15 cellular contexts compared by ENCODE assay signal in the genomic region with DNA sequence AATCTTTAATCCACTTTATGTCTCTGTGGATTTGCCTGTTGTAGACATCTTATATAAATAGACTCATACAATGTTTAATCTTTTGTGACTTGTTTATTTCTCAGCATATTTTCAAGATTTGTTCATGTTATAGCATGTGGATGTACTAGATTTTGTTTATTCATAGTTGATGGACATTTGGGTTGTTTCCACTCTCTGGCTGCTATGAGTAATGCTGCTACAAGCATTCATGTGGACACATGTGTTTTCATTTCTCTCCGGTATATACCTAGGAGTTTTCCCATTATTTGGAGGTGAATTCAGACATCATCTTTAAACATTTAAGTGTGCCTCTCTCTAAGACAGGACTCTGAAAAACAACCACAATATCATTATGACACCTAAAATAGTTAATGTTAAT. TPM values are rescaled to one million over a fixed set of nuclear protein-coding genes. Genes with fewer than 3 reads are reported as not detected.
DNase-seq lines count a peak whose midpoint lies in the region; ATAC-seq, FAIRE-seq and TF ChIP-seq lines count a peak whose summit lies in the region.
"Had no signal": no experiment of that assay in that cellular context is flagged by ENCODE, and none has a peak within 500 bp of the region (broad histone marks: within the 10 kb centered on the region; RNA-seq: fewer than 3 reads in every experiment).

No MANE protein-coding gene starts in this region.

- H3K27ac ChIP-seq in OCI-LY1 (ENCODE audit: low read depth, low read length, poor library complexity, severe bottlenecking) (no peak overlapping the region), K562 (ENCODE audit: extremely low read depth, low read depth, low read length) (peak overlapping the region; percentile 46; the same call in 2 of the 3 replicates), A673 (ENCODE audit: low read depth, low read length, poor library complexity, severe bottlenecking) (no peak overlapping the region)

- H3K36me3 ChIP-seq in OCI-LY1 (ENCODE audit: insufficient read depth, low read length) (peaks cover 11% of the 10 kb centered on the region), K562 (ENCODE audit: control insufficient read depth, insufficient read depth, low read length) (peaks cover 53% of the 10 kb centered on the region), A673 (ENCODE audit: insufficient read depth, low read length, poor library complexity, severe bottlenecking) (peaks cover 3% of the 10 kb centered on the region)

- DNase-seq in Calu3 (no peak), K562 (ENCODE audit: extremely low read depth in 1 of 4, low spot score in 3 of 4) (no peak), A673 (ENCODE audit: low spot score) (no peak), NK-92 (lab: John Stamatoyannopoulos, UW; ENCODE audit: unreplicated experiment) (no peak), progenitor cell of endocrine pancreas (ENCODE audit: low spot score, unreplicated experiment) (no peak)
- DNase-seq in natural killer cell treated with Interleukin-12 subunit alpha and Interleukin-12 subunit beta and Interleukin-15 and Interleukin-18, amount 100 ng/mL, for 72 hours (ENCODE audit: low spot score): no peak
- DNase-seq: activated gamma-delta T cell treated with Interleukin-2 at 50 U/mL for 16 hours; NCI-H226; RPMI8226; stimulated activated CD4-positive, alpha-beta T cell treated with anti-CD3 and anti-CD28 coated beads, Interleukin-4, amount 100 ng/mL, for 24 hours had no signal

- 23% methylated on average over 1 of the region's 1 CpG for WGBS in K562 (ENCODE audit: insufficient coverage, low coverage, missing lambda C conversion rate)

- H3K9me3 Mint-ChIP-seq in Calu3 (ENCODE audit: low read depth, unreplicated experiment) (no peaks in the 10 kb centered on the region), progenitor cell of endocrine pancreas (ENCODE audit: low read depth) (peaks cover 7% of the 10 kb centered on the region)
- no peaks in the 10 kb centered on the region for H3K9me3 Mint-ChIP-seq in natural killer cell treated with Interleukin-12 subunit alpha and Interleukin-12 subunit beta and Interleukin-15 and Interleukin-18, amount 100 ng/mL, for 72 hours

- TF ChIP-seq EP300 in K562 (IDR thresholded peaks at IDR 0.05; ENCODE audit: low read length): no peak

- H4K20me1 ChIP-seq in OCI-LY1 (ENCODE audit: insufficient read depth, low read length) (no peaks in the 10 kb centered on the region), K562 (replicated peaks; ENCODE audit: control insufficient read depth, insufficient read depth, low read length) (0 out of 2 replicates have a peak, but pooled peaks cover 17% of the 10 kb centered on the region)

- peaks cover 14% of the 10 kb centered on the region for H3K4me1 Mint-ChIP-seq in Calu3 (ENCODE audit: low read depth, unreplicated experiment)
- peaks cover 27 to 40% of the 10 kb centered on the region in 2 donors for H3K4me1 Mint-ChIP-seq in natural killer cell treated with Interleukin-12 subunit alpha and Interleukin-12 subunit beta and Interleukin-15 and Interleukin-18, amount 100 ng/mL, for 72 hours (ENCODE audit: low read depth in 2 of 2)
- H3K4me1 Mint-ChIP-seq in progenitor cell of endocrine pancreas (ENCODE audit: low read depth): peaks cover 7% of the 10 kb centered on the region

- in situ Hi-C loops in K562 (cut with MboI): loop anchor here (25.0 kb wide), 1 partner anchor 387 kb away; no protein-coding TSS in a partner anchor

- H2AFZ ChIP-seq in OCI-LY1 (ENCODE audit: low read length): no peak overlapping the region
- no peak overlapping the region for H2AFZ ChIP-seq in K562 (ENCODE audit: low read depth, low read length)

- peaks cover 60% of the 10 kb centered on the region for H3K36me3 Mint-ChIP-seq in Calu3 (ENCODE audit: insufficient read depth, unreplicated experiment)
- peaks cover 11% of the 10 kb centered on the region for H3K36me3 Mint-ChIP-seq in natural killer cell treated with Interleukin-12 subunit alpha and Interleukin-12 subunit beta and Interleukin-15 and Interleukin-18, amount 100 ng/mL, for 72 hours
- peaks cover 8% of the 10 kb centered on the region for H3K36me3 Mint-ChIP-seq in progenitor cell of endocrine pancreas (ENCODE audit: insufficient read depth)

- no peak for TF ChIP-seq CTCF in Calu3 (IDR thresholded peaks at IDR 0.05; ENCODE audit: unreplicated experiment)
- no peak for TF ChIP-seq CTCF in OCI-LY1 (IDR thresholded peaks at IDR 0.05; ENCODE audit: low read length)
- no peak for TF ChIP-seq CTCF in K562 (IDR thresholded peaks at IDR 0.05 in 2 of 3, conservative IDR thresholded peaks at IDR 0.05 in 1 of 3; ENCODE audit: insufficient read depth in 2 of 3, low read depth in 1 of 3, low read length in 3 of 3)
- no peak for TF ChIP-seq CTCF in A673 (conservative IDR thresholded peaks at IDR 0.05; ENCODE audit: low read depth, low read length)
- no peak for TF ChIP-seq CTCF in progenitor cell of endocrine pancreas (IDR thresholded peaks at IDR 0.05; ENCODE audit: unreplicated experiment)

- H3K9me3 ChIP-seq in OCI-LY1 (ENCODE audit: low read length): no peaks in the 10 kb centered on the region
- no peaks in the 10 kb centered on the region for H3K9me3 ChIP-seq in K562 (replicated peaks; ENCODE audit: control insufficient read depth, insufficient read depth, low read depth, low read length)
- no peaks in the 10 kb centered on the region for H3K9me3 ChIP-seq in A673 (ENCODE audit: low read depth, low read length, poor library complexity, severe bottlenecking)

- peak overlapping the region; percentile 13 for H3K4me3 ChIP-seq in OCI-LY1 (ENCODE audit: low read depth, low read length, poor library complexity, severe bottlenecking)
- peak overlapping the region; percentile 98; the same call in 1 of the 2 replicates for H3K4me3 ChIP-seq in K562
- no peak overlapping the region for H3K4me3 ChIP-seq in A673 (ENCODE audit: low read depth, low read length, poor library complexity, severe bottlenecking)
- H3K4me3 ChIP-seq: lung had no signal

- H3K27ac Mint-ChIP-seq in Calu3 (ENCODE audit: unreplicated experiment): no peak overlapping the region
- H3K27ac Mint-ChIP-seq in natural killer cell treated with Interleukin-12 subunit alpha and Interleukin-12 subunit beta and Interleukin-15 and Interleukin-18, amount 100 ng/mL, for 72 hours: peak overlapping the region; percentile 73 to 94
- no peak overlapping the region for H3K27ac Mint-ChIP-seq in progenitor cell of endocrine pancreas

- H3K4me3 Mint-ChIP-seq in Calu3 (ENCODE audit: low read depth, unreplicated experiment): peak overlapping the region; percentile 39
- peak overlapping the region; percentile 73 for H3K4me3 Mint-ChIP-seq in natural killer cell treated with Interleukin-12 subunit alpha and Interleukin-12 subunit beta and Interleukin-15 and Interleukin-18, amount 100 ng/mL, for 72 hours
- no peak overlapping the region for H3K4me3 Mint-ChIP-seq in progenitor cell of endocrine pancreas (ENCODE audit: low read depth)

- H3K4me2 ChIP-seq in OCI-LY1 (ENCODE audit: low read length) (peak overlapping the region; percentile 36; the same call in 1 of the 2 replicates), K562 (ENCODE audit: insufficient read depth, low read length) (peak overlapping the region; percentile 100)

- TF ChIP-seq POLR2A in K562 (conservative IDR thresholded peaks at IDR 0.05): no peak

- no peaks in the 10 kb centered on the region for H3F3A ChIP-seq in OCI-LY1 (ENCODE audit: insufficient read depth, low read length)

- ATAC-seq in K562: no peak
- no peak for ATAC-seq in natural killer cell treated with Interleukin-12 subunit alpha and Interleukin-12 subunit beta and Interleukin-15 and Interleukin-18, amount 100 ng/mL, for 72 hours

- intact Hi-C loops in Calu3 (cut with micrococcal nuclease; ENCODE audit: unreplicated experiment): no loop called here
- intact Hi-C loops in K562 (cut with micrococcal nuclease): no loop called here
- intact Hi-C loops in A673 (cut with micrococcal nuclease; ENCODE audit: unreplicated experiment): loop anchor here (10.0 kb wide), 1 partner anchor 195 kb away; no protein-coding TSS in a partner anchor

- peaks cover 17% of the 10 kb centered on the region for H3K79me2 ChIP-seq in OCI-LY1 (ENCODE audit: insufficient read depth, low read length)
- H3K79me2 ChIP-seq in K562 (ENCODE audit: control insufficient read depth, insufficient read depth, low read length): peaks cover 83% of the 10 kb centered on the region

- peaks cover 24% of the 10 kb centered on the region for H3K4me1 ChIP-seq in OCI-LY1 (ENCODE audit: insufficient read depth, low read length, severe bottlenecking)
- H3K4me1 ChIP-seq in K562 (replicated peaks in 1 of 2; ENCODE audit: control insufficient read depth in 2 of 2, insufficient read depth in 2 of 2, low read length in 2 of 2): peaks cover 24 to 34% of the 10 kb centered on the region in 2 experiments; a peak in 4 of 5 replicates
- H3K4me1 ChIP-seq in A673 (ENCODE audit: insufficient read depth, low read length, poor library complexity, severe bottlenecking): peaks cover 8% of the 10 kb centered on the region

- POLR2A ChIA-PET in K562 (lab: Yijun Ruan, JAX) (no interaction called here), A673 (lab: Charles Lee; ENCODE audit: low non-redundant PET) (no interaction called here)

- no peaks in the 10 kb centered on the region for H3K27me3 ChIP-seq in OCI-LY1 (ENCODE audit: insufficient read depth, low read length)
- no peaks in the 10 kb centered on the region for H3K27me3 ChIP-seq in K562 (ENCODE audit: control insufficient read depth in 2 of 2, insufficient read depth in 2 of 2, low read length in 2 of 2)
- H3K27me3 ChIP-seq in A673 (replicated peaks; ENCODE audit: insufficient read depth, low read depth, low read length, poor library complexity): no peaks in the 10 kb centered on the region

- no peak for FAIRE-seq in K562 (lab: Jason Lieb, UNC)
- FAIRE-seq: TTC549 had no signal

- no peaks in the 10 kb centered on the region for H3K9me2 ChIP-seq in OCI-LY1 (ENCODE audit: low read depth, low read length)

- BruUV-seq in Calu3 (replicated peaks; lab: Mats Ljungman, UMichigan) (no TSS peak), K562 (replicated peaks; lab: Mats Ljungman, UMichigan) (no TSS peak), A673 (replicated peaks; lab: Mats Ljungman, UMichigan) (no TSS peak)

- H3K27me3 Mint-ChIP-seq in Calu3 (ENCODE audit: unreplicated experiment) (no peaks in the 10 kb centered on the region), progenitor cell of endocrine pancreas (no peaks in the 10 kb centered on the region)
- H3K27me3 Mint-ChIP-seq in natural killer cell treated with Interleukin-12 subunit alpha and Interleukin-12 subunit beta and Interleukin-15 and Interleukin-18, amount 100 ng/mL, for 72 hours: peaks cover 0 to 6% of the 10 kb centered on the region in 2 donors

- CTCF ChIA-PET in Calu3 (lab: Charles Lee): no interaction called here
- CTCF ChIA-PET in K562 (lab: Yijun Ruan, JAX; ENCODE audit: low intra/inter-chr PET ratio): interaction anchor here (0.6 kb wide), 1 partner anchor 201 kb away, joined by 3 read pairs; a partner anchor contains a TSS
- CTCF ChIA-PET in A673 (lab: Charles Lee): no interaction called here

- no peak for TF ChIP-seq RAD21 in K562 (CRISPR knock-in tag; conservative IDR thresholded peaks at IDR 0.05 in 1 of 2, IDR thresholded peaks at IDR 0.05 in 1 of 2)

- H3K9ac ChIP-seq in OCI-LY1 (ENCODE audit: low read length) (no peak overlapping the region), K562 (ENCODE audit: insufficient read depth in 1 of 2, low read depth in 2 of 2, low read length in 2 of 2) (peak overlapping the region in 1 of 2 experiments; percentile 95; a peak in 1 of 4 replicates)

- peaks cover 6% of the 10 kb centered on the region for H3K9me1 ChIP-seq in K562 (ENCODE audit: control insufficient read depth, insufficient read depth, low read length)

RNA-seq across cellular contexts. Expression of a gene that starts 2.3 kb away (rescaled TPM):
- total RNA-seq in Calu3 (2022): 39.9 and 46.3 TPM in 2 replicates
- total RNA-seq in K562 (2011; cell fraction: chromatin; rRNA removed; ENCODE audit: low replicate concordance): 24.9 and 66.1 TPM in 2 replicates
- total RNA-seq in K562 (2011; cell fraction: nucleolus; rRNA removed): 52.9 and 57.4 TPM in 2 replicates
- 30.5 and 36.4 TPM in 2 replicates for total RNA-seq in K562 (2011; cell fraction: nucleoplasm; rRNA removed)
- total RNA-seq in K562 (2014; rRNA removed): 28.2 and 45.3 TPM in 2 replicates
- total RNA-seq in K562 (2014; rRNA removed; fragmentation: Illumina TruSeq; extraction: Trizol): 6.8 and 10.6 TPM in 2 replicates
- 21.9 and 22.2 TPM in 2 replicates for total RNA-seq in K562 (2015; rRNA removed; fragmentation: Illumina TruSeq; extraction: Trizol)
- 46.2 and 51.8 TPM in 2 replicates for total RNA-seq in K562 (2021)
- 23.4 and 29.9 TPM in 2 replicates for polyA plus RNA-seq in K562 (2011; rRNA removed)
- 34.4 and 69.6 TPM in 2 replicates for polyA plus RNA-seq in K562 (2011; cell fraction: cytosol; rRNA removed)
- polyA plus RNA-seq in K562 (2011; cell fraction: nucleus; rRNA removed): 90.6 and 112 TPM in 2 replicates
- polyA plus RNA-seq in K562 (2012): 32.7 and 39.8 TPM in 2 replicates
- polyA plus RNA-seq in K562 (2014; fragmentation: Illumina TruSeq; extraction: Trizol): 18.6 and 29.3 TPM in 2 replicates
- under 1 TPM; 0.68 to 0.99 TPM for polyA plus RNA-seq in K562 (2014; fragmentation: Nextera tagmentation; extraction: Ambion mirVana)
- polyA plus RNA-seq in K562 (2014; rRNA removed): 52.9 and 60.0 TPM in 2 replicates
- polyA minus RNA-seq in K562 (2011; rRNA and poly(A)+ RNA removed): 4.2 and 5.7 TPM in 2 replicates
- 16.6 and 19.2 TPM in 2 replicates for polyA minus RNA-seq in K562 (2011; cell fraction: cytosol; rRNA and poly(A)+ RNA removed)
- 19.4 and 22.9 TPM in 2 replicates for polyA minus RNA-seq in K562 (2011; cell fraction: nucleus; rRNA and poly(A)+ RNA removed)
- 10 to 100 TPM; 55.6 to 61.1 TPM for total RNA-seq in natural killer cell treated with Interleukin-12 subunit alpha and Interleukin-12 subunit beta and Interleukin-15 and Interleukin-18, amount 100 ng/mL, for 72 hours
- total RNA-seq in A673 (2021): 28.0 and 30.4 TPM in 2 replicates
- 16.7 and 19.1 TPM in 2 replicates for total RNA-seq in progenitor cell of endocrine pancreas

RNA-seq across cellular contexts. Expression of a gene that starts 3.1 kb away (rescaled TPM):
- total RNA-seq in Calu3 (2022): 180 and 229 TPM in 2 replicates
- 99.3 and 369 TPM in 2 replicates for total RNA-seq in K562 (2011; cell fraction: chromatin; rRNA removed; ENCODE audit: low replicate concordance)
- 201 and 212 TPM in 2 replicates for total RNA-seq in K562 (2011; cell fraction: nucleolus; rRNA removed)
- 122 and 126 TPM in 2 replicates for total RNA-seq in K562 (2011; cell fraction: nucleoplasm; rRNA removed)
- total RNA-seq in K562 (2014; rRNA removed): 80.2 and 104 TPM in 2 replicates
- 28.7 and 44.7 TPM in 2 replicates for total RNA-seq in K562 (2014; rRNA removed; fragmentation: Illumina TruSeq; extraction: Trizol)
- total RNA-seq in K562 (2015; rRNA removed; fragmentation: Illumina TruSeq; extraction: Trizol): 66.4 and 73.6 TPM in 2 replicates
- 205 and 212 TPM in 2 replicates for total RNA-seq in K562 (2021)
- 44.6 and 133 TPM in 2 replicates for polyA plus RNA-seq in K562 (2011; rRNA removed)
- polyA plus RNA-seq in K562 (2011; cell fraction: cytosol; rRNA removed): 69.2 and 84.8 TPM in 2 replicates
- 266 and 292 TPM in 2 replicates for polyA plus RNA-seq in K562 (2011; cell fraction: nucleus; rRNA removed)
- polyA plus RNA-seq in K562 (2012): 217 and 238 TPM in 2 replicates
- polyA plus RNA-seq in K562 (2014; fragmentation: Illumina TruSeq; extraction: Trizol): 222 and 260 TPM in 2 replicates
- polyA plus RNA-seq in K562 (2014; fragmentation: Nextera tagmentation; extraction: Ambion mirVana): 10 to 100 TPM in 1 of 2 experiments, 1 to 10 TPM in 1; 2.9 to 18.3 TPM
- polyA plus RNA-seq in K562 (2014; rRNA removed): 86.3 and 104 TPM in 2 replicates
- 39.7 and 47.5 TPM in 2 replicates for polyA minus RNA-seq in K562 (2011; rRNA and poly(A)+ RNA removed)
- polyA minus RNA-seq in K562 (2011; cell fraction: cytosol; rRNA and poly(A)+ RNA removed): 94.5 and 147 TPM in 2 replicates
- 96.3 and 128 TPM in 2 replicates for polyA minus RNA-seq in K562 (2011; cell fraction: nucleus; rRNA and poly(A)+ RNA removed)
- 100 to 1,000 TPM; 115 to 227 TPM for total RNA-seq in natural killer cell treated with Interleukin-12 subunit alpha and Interleukin-12 subunit beta and Interleukin-15 and Interleukin-18, amount 100 ng/mL, for 72 hours
- total RNA-seq in A673 (2021): 190 and 203 TPM in 2 replicates
- total RNA-seq in progenitor cell of endocrine pancreas: 47.7 and 55.1 TPM in 2 replicates

RNA-seq across cellular contexts. Expression of a gene that starts 33.7 kb away (rescaled TPM):
- total RNA-seq in Calu3 (2022) (36.8 and 39.5 TPM in 2 replicates), K562 (2014; rRNA removed) (53.3 and 67.6 TPM in 2 replicates), K562 (2014; rRNA removed; fragmentation: Illumina TruSeq; extraction: Trizol) (6.6 and 10.0 TPM in 2 replicates), K562 (2015; rRNA removed; fragmentation: Illumina TruSeq; extraction: Trizol) (27.0 and 32.3 TPM in 2 replicates), K562 (2021) (68.9 and 70.6 TPM in 2 replicates), A673 (2021) (35.8 and 38.5 TPM in 2 replicates), progenitor cell of endocrine pancreas (29.5 and 34.3 TPM in 2 replicates)
- 62.3 and 136 TPM in 2 replicates for total RNA-seq in K562 (2011; cell fraction: chromatin; rRNA removed; ENCODE audit: low replicate concordance)
- 135 and 139 TPM in 2 replicates for total RNA-seq in K562 (2011; cell fraction: nucleolus; rRNA removed)
- total RNA-seq in K562 (2011; cell fraction: nucleoplasm; rRNA removed): 84.9 and 88.7 TPM in 2 replicates
- polyA plus RNA-seq in K562 (2011; rRNA removed) (29.2 and 44.1 TPM in 2 replicates), K562 (2014; fragmentation: Illumina TruSeq; extraction: Trizol) (24.2 and 44.9 TPM in 2 replicates), K562 (2014; fragmentation: Nextera tagmentation; extraction: Ambion mirVana) (1 to 10 TPM in 1 of 2 experiments, under 1 TPM in 1; 0.75 to 1.8 TPM), K562 (2014; rRNA removed) (62.9 and 66.7 TPM in 2 replicates)
- 45.6 and 88.5 TPM in 2 replicates for polyA plus RNA-seq in K562 (2011; cell fraction: cytosol; rRNA removed)
- polyA plus RNA-seq in K562 (2011; cell fraction: nucleus; rRNA removed): 159 and 221 TPM in 2 replicates
- polyA plus RNA-seq in K562 (2012): 47.8 and 77.3 TPM in 2 replicates
- 7.6 and 13.4 TPM in 2 replicates for polyA minus RNA-seq in K562 (2011; rRNA and poly(A)+ RNA removed)
- 25.1 and 30.7 TPM in 2 replicates for polyA minus RNA-seq in K562 (2011; cell fraction: cytosol; rRNA and poly(A)+ RNA removed)
- polyA minus RNA-seq in K562 (2011; cell fraction: nucleus; rRNA and poly(A)+ RNA removed): 25.2 and 34.2 TPM in 2 replicates
- 10 to 100 TPM; 28.5 to 41.1 TPM for total RNA-seq in natural killer cell treated with Interleukin-12 subunit alpha and Interleukin-12 subunit beta and Interleukin-15 and Interleukin-18, amount 100 ng/mL, for 72 hours

RNA-seq across cellular contexts. Expression of a gene that starts 35.2 kb away (rescaled TPM):
- total RNA-seq in Calu3 (2022): not detected in 2 replicates
- total RNA-seq in K562 (2011; cell fraction: chromatin; rRNA removed; ENCODE audit: low replicate concordance): not detected in 2 replicates
- total RNA-seq in K562 (2011; cell fraction: nucleolus; rRNA removed): not detected in 2 replicates
- total RNA-seq in K562 (2011; cell fraction: nucleoplasm; rRNA removed): not detected in 2 replicates
- total RNA-seq in K562 (2014; rRNA removed): 0.32 TPM in 1 of 2 replicates, not detected in the other
- not detected in 2 replicates for total RNA-seq in K562 (2014; rRNA removed; fragmentation: Illumina TruSeq; extraction: Trizol)
- total RNA-seq in K562 (2015; rRNA removed; fragmentation: Illumina TruSeq; extraction: Trizol): not detected in 2 replicates
- total RNA-seq in K562 (2021): not detected in 2 replicates
- 0.12 TPM in 1 of 2 replicates, not detected in the other for polyA plus RNA-seq in K562 (2011; rRNA removed)
- not detected in 2 replicates for polyA plus RNA-seq in K562 (2011; cell fraction: cytosol; rRNA removed)
- polyA plus RNA-seq in K562 (2011; cell fraction: nucleus; rRNA removed): not detected in 2 replicates
- not detected in 2 replicates for polyA plus RNA-seq in K562 (2012)
- polyA plus RNA-seq in K562 (2014; fragmentation: Illumina TruSeq; extraction: Trizol): not detected in 2 replicates
- polyA plus RNA-seq in K562 (2014; fragmentation: Nextera tagmentation; extraction: Ambion mirVana): not detected
- not detected in 2 replicates for polyA plus RNA-seq in K562 (2014; rRNA removed)
- polyA minus RNA-seq in K562 (2011; rRNA and poly(A)+ RNA removed): not detected in 2 replicates
- not detected in 2 replicates for polyA minus RNA-seq in K562 (2011; cell fraction: cytosol; rRNA and poly(A)+ RNA removed)
- not detected in 2 replicates for polyA minus RNA-seq in K562 (2011; cell fraction: nucleus; rRNA and poly(A)+ RNA removed)
- not detected for total RNA-seq in natural killer cell treated with Interleukin-12 subunit alpha and Interleukin-12 subunit beta and Interleukin-15 and Interleukin-18, amount 100 ng/mL, for 72 hours
- not detected in 2 replicates for total RNA-seq in A673 (2021)
- not detected in 2 replicates for total RNA-seq in progenitor cell of endocrine pancreas
- total RNA-seq: dermis microvascular lymphatic vessel endothelial cell, HT-29, lung had no signal
- polyA plus RNA-seq: lung had no signal

RNA-seq across cellular contexts. Expression of a gene that starts 59.3 kb away (rescaled TPM):
- total RNA-seq in Calu3 (2022): 21.5 and 27.1 TPM in 2 replicates
- 11.1 and 43.4 TPM in 2 replicates for total RNA-seq in K562 (2011; cell fraction: chromatin; rRNA removed; ENCODE audit: low replicate concordance)
- 58.4 and 62.9 TPM in 2 replicates for total RNA-seq in K562 (2011; cell fraction: nucleolus; rRNA removed)
- total RNA-seq in K562 (2011; cell fraction: nucleoplasm; rRNA removed): 27.9 and 31.5 TPM in 2 replicates
- total RNA-seq in K562 (2014; rRNA removed): 21.7 and 28.6 TPM in 2 replicates
- 5.5 and 9.6 TPM in 2 replicates for total RNA-seq in K562 (2014; rRNA removed; fragmentation: Illumina TruSeq; extraction: Trizol)
- 19.7 and 20.7 TPM in 2 replicates for total RNA-seq in K562 (2015; rRNA removed; fragmentation: Illumina TruSeq; extraction: Trizol)
- total RNA-seq in K562 (2021): 30.6 and 31.6 TPM in 2 replicates
- polyA plus RNA-seq in K562 (2011; rRNA removed): 10.7 and 15.1 TPM in 2 replicates
- polyA plus RNA-seq in K562 (2011; cell fraction: cytosol; rRNA removed): 16.7 and 48.0 TPM in 2 replicates
- 25.2 and 42.1 TPM in 2 replicates for polyA plus RNA-seq in K562 (2011; cell fraction: nucleus; rRNA removed)
- 32.7 and 34.9 TPM in 2 replicates for polyA plus RNA-seq in K562 (2012)
- polyA plus RNA-seq in K562 (2014; fragmentation: Illumina TruSeq; extraction: Trizol): 16.7 and 33.1 TPM in 2 replicates
- 1 to 10 TPM; 5.2 to 6.0 TPM for polyA plus RNA-seq in K562 (2014; fragmentation: Nextera tagmentation; extraction: Ambion mirVana)
- polyA plus RNA-seq in K562 (2014; rRNA removed): 26.2 and 33.4 TPM in 2 replicates
- polyA minus RNA-seq in K562 (2011; rRNA and poly(A)+ RNA removed): 4.8 and 7.1 TPM in 2 replicates
- 14.8 and 15.9 TPM in 2 replicates for polyA minus RNA-seq in K562 (2011; cell fraction: cytosol; rRNA and poly(A)+ RNA removed)
- polyA minus RNA-seq in K562 (2011; cell fraction: nucleus; rRNA and poly(A)+ RNA removed): 13.5 and 16.4 TPM in 2 replicates
- total RNA-seq in natural killer cell treated with Interleukin-12 subunit alpha and Interleukin-12 subunit beta and Interleukin-15 and Interleukin-18, amount 100 ng/mL, for 72 hours: 10 to 100 TPM; 22.1 to 30.7 TPM
- 8.1 and 9.7 TPM in 2 replicates for total RNA-seq in A673 (2021)
- 10.4 and 10.9 TPM in 2 replicates for total RNA-seq in progenitor cell of endocrine pancreas

Comparison
In these comparisons a context has a peak if more than half of its experiments do, and no peak if none do; other contexts are left out.
1. H3K27ac Mint-ChIP-seq: peak in natural killer cell treated with Interleukin-12 subunit alpha and Interleukin-12 subunit beta and Interleukin-15 and Interleukin-18, amount 100 ng/mL, for 72 hours (2 of 2); none in Calu3 (single experiment) and progenitor cell of endocrine pancreas (single experiment).